In genomic region chr15:101538177-101538576, GRCh38 we compare ENCODE assay signal across 25 cellular contexts.
"Had no signal": no experiment of that assay in that cellular context is flagged by ENCODE, and none has a peak within 500 bp of the region (broad histone marks: within the 10 kb centered on the region; RNA-seq: fewer than 3 reads in every experiment).

No MANE protein-coding gene starts in this region.

- H3K27ac Mint-ChIP-seq: activated CD4-positive, alpha-beta T cell treated with anti-CD3 and anti-CD28 coated beads for 36 hours; activated naive CD4-positive, alpha-beta T cell treated with anti-CD3 and anti-CD28 coated beads, Interleukin-2, amount 50 U/mL, for 72 hours; activated T-cell treated with anti-CD3 and anti-CD28 coated beads, Interleukin-2, amount 50 U/mL, for 72 hours; nephron progenitor cell; stimulated activated effector memory CD8-positive, alpha-beta T cell treated with anti-CD3 and anti-CD28 coated beads, Interleukin-12 subunit alpha, Interleukin-12 subunit beta, amount 100 ng/mL, for 72 hours; stimulated activated naive CD8-positive, alpha-beta T cell treated with anti-CD3 and anti-CD28 coated beads, Interleukin-15, Interleukin-2, amounts not matched to agents 100 ng/mL and 50 ng/mL, for 24 hours had no signal

- H3K9me3 Mint-ChIP-seq: activated naive CD4-positive, alpha-beta T cell treated with anti-CD3 and anti-CD28 coated beads, Interleukin-2, amount 50 U/mL, for 72 hours; activated T-cell treated with anti-CD3 and anti-CD28 coated beads, Interleukin-2, amount 50 U/mL, for 72 hours; nephron progenitor cell; stimulated activated effector memory CD8-positive, alpha-beta T cell treated with anti-CD3 and anti-CD28 coated beads, Interleukin-12 subunit alpha, Interleukin-12 subunit beta, amount 100 ng/mL, for 72 hours had no signal

- H3K27me3 ChIP-seq: neutrophil, pancreas had no signal

- H3K4me1 Mint-ChIP-seq: activated CD4-positive, alpha-beta T cell treated with anti-CD3 and anti-CD28 coated beads for 36 hours; stimulated activated effector memory CD8-positive, alpha-beta T cell treated with anti-CD3 and anti-CD28 coated beads, Interleukin-12 subunit alpha, Interleukin-12 subunit beta, amount 100 ng/mL, for 72 hours had no signal

- H3K36me3 Mint-ChIP-seq: activated naive CD4-positive, alpha-beta T cell treated with anti-CD3 and anti-CD28 coated beads, Interleukin-2, amount 50 U/mL, for 72 hours had no signal

- H3K4me1 ChIP-seq: gastrocnemius medialis, left lung, pancreas, prostate gland had no signal

- H3K9me3 ChIP-seq: gastrocnemius medialis, left lung, neutrophil, pancreas, prostate gland, thoracic aorta had no signal

- H3K4me3 ChIP-seq: gastrocnemius medialis, left lung, lung, pancreas, prostate gland, skin epidermis, thoracic aorta had no signal

- H3K36me3 ChIP-seq: gastrocnemius medialis, left lung, neutrophil, pancreas, prostate gland, thoracic aorta had no signal

- DNase-seq: activated CD4-positive, alpha-beta T cell treated with anti-CD3 and anti-CD28 coated beads for 36 hours; activated CD4-positive, alpha-beta T cell treated with anti-CD3 and anti-CD28 coated beads, Interleukin-2, amount 50 U/mL, for 4 hours; activated CD4-positive, CD25-positive, alpha-beta regulatory T cell; activated naive CD4-positive, alpha-beta T cell; activated T-cell treated with anti-CD3 and anti-CD28 coated beads for 4 hours; activated T-cell treated with anti-CD3 and anti-CD28 coated beads, Interleukin-2, amount 50 U/mL, for 72 hours; anterior cingulate cortex; effector CD8-positive, alpha-beta T cell; gastrocnemius medialis; glutamatergic neuron; left lung; mesendoderm; nephron progenitor cell; pancreas; stimulated activated CD4-positive, alpha-beta T cell treated with anti-CD3 and anti-CD28 coated beads, Interleukin-12 subunit alpha, Interleukin-12 subunit beta, amount 100 ng/mL, for 4 hours; stimulated activated CD4-positive, alpha-beta T cell treated with anti-CD3 and anti-CD28 coated beads, Interleukin-4, amount 100 ng/mL, for 24 hours; trophoblast cell had no signal

- H3K27ac ChIP-seq: gastrocnemius medialis, left lung, neutrophil, pancreas, prostate gland, skin epidermis, thoracic aorta had no signal

- H3K4me3 Mint-ChIP-seq: activated CD4-positive, alpha-beta T cell treated with anti-CD3 and anti-CD28 coated beads for 36 hours; activated T-cell treated with anti-CD3 and anti-CD28 coated beads, Interleukin-2, amount 50 U/mL, for 72 hours; nephron progenitor cell; stimulated activated effector memory CD8-positive, alpha-beta T cell treated with anti-CD3 and anti-CD28 coated beads, Interleukin-12 subunit alpha, Interleukin-12 subunit beta, amount 100 ng/mL, for 72 hours; stimulated activated naive CD8-positive, alpha-beta T cell treated with anti-CD3 and anti-CD28 coated beads, Interleukin-15, Interleukin-2, amounts not matched to agents 100 ng/mL and 50 ng/mL, for 24 hours had no signal
